24 cellular contexts compared by ENCODE assay signal in genomic region chr11:66284526-66285078, GRCh38. TPM values are rescaled to one million over a fixed set of nuclear protein-coding genes. Genes with fewer than 3 reads are reported as not detected.
DNase-seq lines count a peak whose midpoint lies in the region; ATAC-seq lines count a peak whose summit lies in the region.
"Had no signal": no experiment of that assay in that cellular context is flagged by ENCODE, and none has a peak within 500 bp of the region (broad histone marks: within the 10 kb centered on the region; RNA-seq: fewer than 3 reads in every experiment).

No MANE protein-coding gene starts in this region.

- DNase-seq in memory B cell (ENCODE audit: low spot score in 2 of 2) (no peak), pons (ENCODE audit: low spot score) (no peak)
- no peak for DNase-seq in stimulated activated naive B cell treated with anti-CD40 and anti-IgM and Interleukin-4, amounts not matched to agents 10 μg/mL and 1 μg/mL and 100 μg/mL, for 72 hours
- DNase-seq in activated naive CD8-positive, alpha-beta T cell treated with anti-CD3 and anti-CD28 coated beads, Interleukin-2, amount 50 U/mL, for 24 hours: no peak
- DNase-seq: CD8-positive, alpha-beta memory T cell; DMS79 treated with DMSO at 0.1 percent for 48 hours; GM23248; H9; IMR-90; NCI-H1048; NCI-H1417; NCI-H1694; NCI-H2081; NCI-H2171; NCI-H345; NCI-H524; NCI-H774; RPMI8226; SHP77; T-cell had no signal

- H3K4me1 Mint-ChIP-seq in IgD-negative memory B cell (peaks cover 19 to 30% (median 19%) of the 10 kb centered on the region in 3 donors), memory B cell (peaks cover 32% of the 10 kb centered on the region)
- peaks cover 11% of the 10 kb centered on the region for H3K4me1 Mint-ChIP-seq in activated T-helper 17 cell treated with anti-CD3 and anti-CD28 coated beads, Interleukin-2, amount 50 U/mL, for 72 hours
- peaks cover 32 to 59% of the 10 kb centered on the region in 2 donors for H3K4me1 Mint-ChIP-seq in stimulated activated naive B cell treated with anti-CD40 and anti-IgM and Interleukin-4, amounts not matched to agents 10 μg/mL and 1 μg/mL and 100 μg/mL, for 72 hours
- H3K4me1 Mint-ChIP-seq in activated naive CD8-positive, alpha-beta T cell treated with anti-CD3 and anti-CD28 coated beads, Interleukin-2, amount 50 U/mL, for 24 hours: peaks cover 38% of the 10 kb centered on the region

- no peaks in the 10 kb centered on the region for H3K9me3 Mint-ChIP-seq in IgD-negative memory B cell
- no peaks in the 10 kb centered on the region for H3K9me3 Mint-ChIP-seq in activated T-helper 17 cell treated with anti-CD3 and anti-CD28 coated beads, Interleukin-2, amount 50 U/mL, for 72 hours
- H3K9me3 Mint-ChIP-seq in memory B cell: no peaks in the 10 kb centered on the region
- no peaks in the 10 kb centered on the region for H3K9me3 Mint-ChIP-seq in stimulated activated naive B cell treated with anti-CD40 and anti-IgM and Interleukin-4, amounts not matched to agents 10 μg/mL and 1 μg/mL and 100 μg/mL, for 72 hours
- H3K9me3 Mint-ChIP-seq in activated naive CD8-positive, alpha-beta T cell treated with anti-CD3 and anti-CD28 coated beads, Interleukin-2, amount 50 U/mL, for 24 hours: no peaks in the 10 kb centered on the region
- H3K9me3 Mint-ChIP-seq: CD8-positive, alpha-beta memory T cell; H9; T-cell had no signal

- H3K27ac Mint-ChIP-seq in IgD-negative memory B cell: peak overlapping the region in 2 of 3 donors; percentile 43 to 93
- H3K27ac Mint-ChIP-seq in activated T-helper 17 cell treated with anti-CD3 and anti-CD28 coated beads, Interleukin-2, amount 50 U/mL, for 72 hours: peak overlapping the region; percentile 25
- peak overlapping the region; percentile 41 for H3K27ac Mint-ChIP-seq in memory B cell
- peak overlapping the region; percentile 59 for H3K27ac Mint-ChIP-seq in stimulated activated naive B cell treated with anti-CD40 and anti-IgM and Interleukin-4, amounts not matched to agents 10 μg/mL and 1 μg/mL and 100 μg/mL, for 72 hours
- no peak overlapping the region for H3K27ac Mint-ChIP-seq in activated naive CD8-positive, alpha-beta T cell treated with anti-CD3 and anti-CD28 coated beads, Interleukin-2, amount 50 U/mL, for 24 hours
- H3K27ac Mint-ChIP-seq: CD14-positive monocyte, T-cell had no signal

- no peak for ATAC-seq in activated T-helper 17 cell treated with anti-CD3 and anti-CD28 coated beads, Interleukin-2, amount 50 U/mL, for 72 hours (replicated peaks)
- ATAC-seq in memory B cell (ENCODE audit: low read depth): no peak
- no peak for ATAC-seq in stimulated activated naive B cell treated with anti-CD40 and anti-IgM and Interleukin-4, amounts not matched to agents 10 μg/mL and 1 μg/mL and 100 μg/mL, for 72 hours (replicated peaks)
- no peak for ATAC-seq in activated naive CD8-positive, alpha-beta T cell treated with anti-CD3 and anti-CD28 coated beads, Interleukin-2, amount 50 U/mL, for 24 hours
- no peak for ATAC-seq in GM19463 (IDR thresholded peaks at IDR 0.05; ENCODE audit: unreplicated experiment)
- ATAC-seq: T-cell had no signal

- peaks cover 2% of the 10 kb centered on the region for H3K27me3 Mint-ChIP-seq in IgD-negative memory B cell
- H3K27me3 Mint-ChIP-seq in activated T-helper 17 cell treated with anti-CD3 and anti-CD28 coated beads, Interleukin-2, amount 50 U/mL, for 72 hours: no peaks in the 10 kb centered on the region
- H3K27me3 Mint-ChIP-seq in memory B cell: peaks cover 8% of the 10 kb centered on the region
- peaks cover 3 to 12% of the 10 kb centered on the region in 2 donors for H3K27me3 Mint-ChIP-seq in stimulated activated naive B cell treated with anti-CD40 and anti-IgM and Interleukin-4, amounts not matched to agents 10 μg/mL and 1 μg/mL and 100 μg/mL, for 72 hours
- H3K27me3 Mint-ChIP-seq in activated naive CD8-positive, alpha-beta T cell treated with anti-CD3 and anti-CD28 coated beads, Interleukin-2, amount 50 U/mL, for 24 hours: peaks cover 4% of the 10 kb centered on the region
- H3K27me3 Mint-ChIP-seq: T-cell had no signal

- H3K36me3 Mint-ChIP-seq in IgD-negative memory B cell (peaks cover 2% of the 10 kb centered on the region), memory B cell (peaks cover under 1% of the 10 kb centered on the region)
- no peaks in the 10 kb centered on the region for H3K36me3 Mint-ChIP-seq in activated T-helper 17 cell treated with anti-CD3 and anti-CD28 coated beads, Interleukin-2, amount 50 U/mL, for 72 hours (ENCODE audit: low read depth)
- H3K36me3 Mint-ChIP-seq in stimulated activated naive B cell treated with anti-CD40 and anti-IgM and Interleukin-4, amounts not matched to agents 10 μg/mL and 1 μg/mL and 100 μg/mL, for 72 hours: peaks cover 14 to 16% of the 10 kb centered on the region in 2 donors
- no peaks in the 10 kb centered on the region for H3K36me3 Mint-ChIP-seq in activated naive CD8-positive, alpha-beta T cell treated with anti-CD3 and anti-CD28 coated beads, Interleukin-2, amount 50 U/mL, for 24 hours (ENCODE audit: low read depth)
- H3K36me3 Mint-ChIP-seq: T-cell had no signal

- peak overlapping the region in 1 of 4 donors; percentile 51 for H3K4me3 Mint-ChIP-seq in IgD-negative memory B cell
- no peak overlapping the region for H3K4me3 Mint-ChIP-seq in activated T-helper 17 cell treated with anti-CD3 and anti-CD28 coated beads, Interleukin-2, amount 50 U/mL, for 72 hours
- H3K4me3 Mint-ChIP-seq in memory B cell: no peak overlapping the region
- H3K4me3 Mint-ChIP-seq in stimulated activated naive B cell treated with anti-CD40 and anti-IgM and Interleukin-4, amounts not matched to agents 10 μg/mL and 1 μg/mL and 100 μg/mL, for 72 hours: no peak overlapping the region
- no peak overlapping the region for H3K4me3 Mint-ChIP-seq in activated naive CD8-positive, alpha-beta T cell treated with anti-CD3 and anti-CD28 coated beads, Interleukin-2, amount 50 U/mL, for 24 hours
- H3K4me3 Mint-ChIP-seq: CD14-positive monocyte, H9, T-cell had no signal

RNA-seq across cellular contexts. Expression of gene YIF1A, which starts 4.3 kb away (rescaled TPM):
- 72.5 TPM for polyA plus RNA-seq in IgD-negative memory B cell
- total RNA-seq in activated T-helper 17 cell treated with anti-CD3 and anti-CD28 coated beads, Interleukin-2, amount 50 U/mL, for 72 hours: 10 to 100 TPM; 41.2 to 68.3 TPM

RNA-seq across cellular contexts. Expression of gene CNIH2, which starts 6.6 kb away (rescaled TPM):
- not detected for polyA plus RNA-seq in IgD-negative memory B cell
- 1 to 10 TPM; 3.9 to 5.0 TPM for total RNA-seq in activated T-helper 17 cell treated with anti-CD3 and anti-CD28 coated beads, Interleukin-2, amount 50 U/mL, for 72 hours
- polyA plus RNA-seq: CD14-positive monocyte; CD8-positive, alpha-beta memory T cell had no signal

RNA-seq across cellular contexts. Expression of gene TMEM151A, which starts 7.1 kb away (rescaled TPM):
- polyA plus RNA-seq in IgD-negative memory B cell: not detected
- total RNA-seq in activated T-helper 17 cell treated with anti-CD3 and anti-CD28 coated beads, Interleukin-2, amount 50 U/mL, for 72 hours: not detected
- total RNA-seq: CD8-positive, alpha-beta memory T cell; IMR-90 had no signal
- polyA plus RNA-seq: CD14-positive monocyte; CD8-positive, alpha-beta memory T cell had no signal

RNA-seq across cellular contexts. Expression of gene RAB1B, which starts 16.2 kb away (rescaled TPM):
- 14.8 TPM for polyA plus RNA-seq in IgD-negative memory B cell
- 100 to 1,000 TPM; 116 to 178 TPM for total RNA-seq in activated T-helper 17 cell treated with anti-CD3 and anti-CD28 coated beads, Interleukin-2, amount 50 U/mL, for 72 hours

RNA-seq across cellular contexts. Expression of gene KLC2, which starts 27.1 kb away (rescaled TPM):
- 13.6 TPM for polyA plus RNA-seq in IgD-negative memory B cell
- 10 to 100 TPM; 38.3 to 45.2 TPM for total RNA-seq in activated T-helper 17 cell treated with anti-CD3 and anti-CD28 coated beads, Interleukin-2, amount 50 U/mL, for 72 hours
